1 cellular context compared by ENCODE assay signal in genomic region chr2:8234757-8235374, GRCh38.
TF ChIP-seq lines count a peak whose summit lies in the region.

No MANE protein-coding gene starts in this region.

TF ChIP-seq in GM23338, 12 proteins besides CTCF, POLR2A, EP300 and RAD21 (continued from another document):
- TF ChIP-seq REST (IDR thresholded peaks at IDR 0.05; ENCODE audit: unreplicated experiment) = no peak
